Comparison of ENCODE assay signal across 8 cellular contexts in the genomic region with DNA sequence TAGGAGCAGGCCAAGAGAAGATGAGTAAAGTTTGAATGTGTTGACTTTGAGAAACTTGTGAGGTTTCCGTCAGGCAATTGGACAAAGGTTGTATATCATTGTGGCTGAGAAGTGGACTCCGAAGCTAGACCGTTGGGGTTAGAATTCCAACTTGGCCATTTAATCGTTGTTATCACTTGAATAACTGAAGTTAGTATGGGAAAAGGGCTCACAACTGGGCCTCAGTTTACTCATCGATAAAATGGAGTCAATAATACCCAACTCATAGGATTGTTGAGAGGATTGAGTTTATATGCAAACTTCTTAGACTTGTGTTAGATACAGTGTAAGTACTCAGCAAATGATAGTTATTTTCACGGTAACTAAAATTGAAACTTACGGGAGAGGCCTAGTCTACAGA. TPM values are rescaled to one million over a fixed set of nuclear protein-coding genes. Genes with fewer than 3 reads are reported as not detected.
DNase-seq lines count a peak whose midpoint lies in the region; ATAC-seq and TF ChIP-seq lines count a peak whose summit lies in the region.

No MANE protein-coding gene starts in this region.

- TF ChIP-seq CTCF in H9 (conservative IDR thresholded peaks at IDR 0.05) (no peak), activated B cell treated with CpG ODN at 0.5 μM for 24 hours (IDR thresholded peaks at IDR 0.05) (no peak)

- H4K8ac ChIP-seq in H9 (replicated peaks; ENCODE audit: insufficient read length, low read depth, low read length) = no peak overlapping the region

- intact Hi-C loops in activated B cell treated with CpG ODN at 0.5 μM for 24 hours (cut with micrococcal nuclease) = loop anchor here (1.0 to 10.0 kb wide), 8 partner anchors 53 to 406 kb away; partner anchors contain the start of genes ADCK1, GSTZ1, POMT2 and SNW1

- no peak overlapping the region for H3K56ac ChIP-seq in H9 (ENCODE audit: insufficient read length, low read depth, low read length)

- no peak overlapping the region for H2BK12ac ChIP-seq in H9 (ENCODE audit: insufficient read length, low read depth, low read length)

- peaks cover 29 to 52% (median 52%) of the 10 kb centered on the region in 3 experiments for H3K36me3 Mint-ChIP-seq in H9 (ENCODE audit: insufficient read depth in 1 of 3, low read depth in 3 of 3)
- peaks cover 53% of the 10 kb centered on the region for H3K36me3 Mint-ChIP-seq in activated B cell treated with CpG ODN at 0.5 μM for 24 hours (ENCODE audit: low read depth)

- H4K5ac ChIP-seq in H9 (ENCODE audit: insufficient read length, low read depth, low read length) = no peak overlapping the region

- H2AK5ac ChIP-seq in H9 (ENCODE audit: insufficient read length, low read length) = no peak overlapping the region

- peak overlapping the region; percentile 90 for H3K9ac ChIP-seq in H9 (ENCODE audit: extremely low read depth, insufficient read length, low read length)

- CTCF ChIA-PET in activated B cell treated with CpG ODN at 0.5 μM for 24 hours (lab: Charles Lee) = no interaction called here

- H3K27ac Mint-ChIP-seq in H9 = peak overlapping the region; percentile 92 to 98 (median 95)
- H3K27ac Mint-ChIP-seq in activated B cell treated with CpG ODN at 0.5 μM for 24 hours = peak overlapping the region; percentile 91

- H3K27me3 ChIP-seq in H9 (ENCODE audit: insufficient read depth, low read length) = no peaks in the 10 kb centered on the region

- no peak overlapping the region for H4K91ac ChIP-seq in H9 (ENCODE audit: insufficient read length, low read depth, low read length)

- no peak overlapping the region for H2BK20ac ChIP-seq in H9 (ENCODE audit: low read depth, low read length, poor library complexity, severe bottlenecking)

- DNase-seq in H9 (no peak), activated B cell treated with CpG ODN at 0.5 μM for 24 hours (no peak), NAMALWA (ENCODE audit: low spot score) (no peak), SHP77 treated with DMSO at 0.1 percent for 48 hours (lab: John Stamatoyannopoulos, UW) (no peak), NCI-H2107 treated with DMSO at 0.1 percent for 48 hours (lab: John Stamatoyannopoulos, UW; ENCODE audit: unreplicated experiment) (no peak)
- no peak for DNase-seq in activated effector memory CD4-positive, alpha-beta T cell treated with Interleukin-2 at 50 U/mL for 16 hours

- H2BK15ac ChIP-seq in H9 (ENCODE audit: low read depth, low read length) = no peak overlapping the region

- no peak overlapping the region for H3T11ph ChIP-seq in H9 (ENCODE audit: low read length)

- H3K27me3 Mint-ChIP-seq in H9 (ENCODE audit: low read depth) = no peaks in the 10 kb centered on the region
- no peaks in the 10 kb centered on the region for H3K27me3 Mint-ChIP-seq in activated B cell treated with CpG ODN at 0.5 μM for 24 hours

- H3K4me3 Mint-ChIP-seq in H9 (peak overlapping the region; percentile 84 to 97), activated B cell treated with CpG ODN at 0.5 μM for 24 hours (peak overlapping the region; percentile 96)

- H3K23ac ChIP-seq in H9 (ENCODE audit: insufficient read length, low read depth, low read length) = no peak overlapping the region

- no peaks in the 10 kb centered on the region for H4K20me1 ChIP-seq in H9 (ENCODE audit: control insufficient read depth, insufficient read depth, insufficient read length)

- no peaks in the 10 kb centered on the region for H3K9me3 Mint-ChIP-seq in H9
- no peaks in the 10 kb centered on the region for H3K9me3 Mint-ChIP-seq in activated B cell treated with CpG ODN at 0.5 μM for 24 hours

- H2BK5ac ChIP-seq in H9 (ENCODE audit: insufficient read length, low read length) = no peak overlapping the region

- H3K23me2 ChIP-seq in H9 (ENCODE audit: insufficient read length, low read depth, low read length, poor library complexity, severe bottlenecking) = peaks cover 5% of the 10 kb centered on the region

- WGBS in H9 (ENCODE audit: extremely low coverage, insufficient read length, low lambda C conversion rate) = no CpG with 5 or more reads among the region's 7 CpGs

- H3K4me3 ChIP-seq in iPS-11a (ENCODE audit: low read depth, low read length) = peak overlapping the region; percentile 100
- H3K4me3 ChIP-seq in skin epidermis = peak overlapping the region; percentile 73 to 97 (median 94)

- H3K4me2 ChIP-seq in H9 (ENCODE audit: insufficient read depth, insufficient read length, low read length) = peak overlapping the region; percentile 71

- H3K18ac ChIP-seq in H9 (ENCODE audit: insufficient read length, low read depth, low read length) = no peak overlapping the region

- H3K9me3 ChIP-seq in H9 (ENCODE audit: control insufficient read depth, low read depth, low read length) = no peaks in the 10 kb centered on the region

- no peak overlapping the region; the same call in 1 of the 2 replicates for H3K4ac ChIP-seq in H9 (ENCODE audit: low read depth, low read length)

- no peak overlapping the region for H2BK120ac ChIP-seq in H9 (ENCODE audit: low read depth, low read length, poor library complexity, severe bottlenecking)

- ATAC-seq in activated B cell treated with CpG ODN at 0.5 μM for 24 hours (ENCODE audit: low read depth) = no peak

- POLR2A ChIA-PET in activated B cell treated with CpG ODN at 0.5 μM for 24 hours (lab: Charles Lee) = interaction anchor here (0.6 to 1.4 kb wide), 5 partner anchors 10 to 653 kb away, joined by 3 to 5 read pairs (median 3); no protein-coding TSS in a partner anchor

- H3K79me1 ChIP-seq in H9 (ENCODE audit: insufficient read depth, low read depth, low read length, poor library complexity, severe bottlenecking) = peaks cover 7% of the 10 kb centered on the region

- no peaks in the 10 kb centered on the region for H3K4me1 ChIP-seq in H9 (ENCODE audit: insufficient read depth, low read length)

- H3K4me1 Mint-ChIP-seq in H9 (peaks cover 16 to 20% of the 10 kb centered on the region in 2 experiments), activated B cell treated with CpG ODN at 0.5 μM for 24 hours (peaks cover 45% of the 10 kb centered on the region)

- H3K79me2 ChIP-seq in H9 (ENCODE audit: insufficient read depth, low read length) = peaks cover 34% of the 10 kb centered on the region; the same call in 1 of the 2 replicates

- H3K27ac ChIP-seq in H9 (ENCODE audit: insufficient read length, low read depth, low read length) (no peak overlapping the region), skin epidermis (peak overlapping the region in 5 of 21 experiments; percentile 51 to 89 (median 70))

- no peak overlapping the region for H2AFZ ChIP-seq in H9 (ENCODE audit: low read length)

- H3K14ac ChIP-seq in H9 (ENCODE audit: insufficient read depth, low read length) = peak overlapping the region; percentile 70; the same call in 1 of the 2 replicates

RNA-seq across cellular contexts. Expression of gene SLIRP, which starts 0.8 kb away (rescaled TPM):
- total RNA-seq in H9 (2021) = 337 TPM in 2 replicates
- 58.6 and 61.7 TPM in 2 replicates for total RNA-seq in activated B cell treated with CpG ODN at 0.5 μM for 24 hours

RNA-seq across cellular contexts. Expression of gene ALKBH1, which starts 0.9 kb away (rescaled TPM):
- total RNA-seq in H9 (2021) (17.4 and 18.7 TPM in 2 replicates), activated B cell treated with CpG ODN at 0.5 μM for 24 hours (14.4 and 18.0 TPM in 2 replicates)

RNA-seq across cellular contexts. Expression of gene SNW1, which starts 52.2 kb away (rescaled TPM):
- 97.2 and 103 TPM in 2 replicates for total RNA-seq in H9 (2021)
- 88.2 and 89.3 TPM in 2 replicates for total RNA-seq in activated B cell treated with CpG ODN at 0.5 μM for 24 hours
